In genomic region chr2:70085711-70086277, GRCh38 we compare ENCODE assay signal across 8 cellular contexts. TPM values are rescaled to one million over a fixed set of nuclear protein-coding genes. Genes with fewer than 3 reads are reported as not detected.
DNase-seq lines count a peak whose midpoint lies in the region; ATAC-seq and TF ChIP-seq lines count a peak whose summit lies in the region.

No MANE protein-coding gene starts in this region.

- H3K27me3 ChIP-seq in HUES48 (ENCODE audit: control insufficient read depth, insufficient read depth, low read length) = no peaks in the 10 kb centered on the region
- no peaks in the 10 kb centered on the region for H3K27me3 ChIP-seq in lung (ENCODE audit: control insufficient read depth, insufficient read depth)

- H3K36me3 ChIP-seq in HUES48 (ENCODE audit: control insufficient read depth, insufficient read depth, low read length) (peaks cover 47% of the 10 kb centered on the region), lung (ENCODE audit: control insufficient read depth in 2 of 2, insufficient read depth in 2 of 2, low read length in 2 of 2) (peaks cover 3 to 19% of the 10 kb centered on the region in 2 donors)

- no peaks in the 10 kb centered on the region for H3K9me3 Mint-ChIP-seq in type B pancreatic cell

- H3K4me3 Mint-ChIP-seq in type B pancreatic cell = peak overlapping the region; percentile 96

- peak overlapping the region; percentile 100 for H3K9ac ChIP-seq in HUES48 (ENCODE audit: low read depth, low read length)

- no peak for DNase-seq in AG10803 (ENCODE audit: low read depth)
- peak; percentile 12 for DNase-seq in astrocyte of the hippocampus (ENCODE audit: low read depth, low spot score)
- DNase-seq in lung (ENCODE audit: low spot score) = no peak
- no peak for DNase-seq in type B pancreatic cell (ENCODE audit: extremely low spot score, unreplicated experiment)

- WGBS in lung, 2 donors = 11 to 21% methylated on average over 22 of the region's 22 CpGs

- H3K4me3 ChIP-seq in AG10803 (ENCODE audit: low read length) (peak overlapping the region; percentile 96), HUES48 (ENCODE audit: low read depth, low read length) (peak overlapping the region; percentile 98), lung (peak overlapping the region; percentile 63)

- H3K27ac ChIP-seq in HUES48 (ENCODE audit: low read depth, low read length) (peak overlapping the region; percentile 100), lung (ENCODE audit: low read depth in 1 of 2, low read length in 1 of 2) (peak overlapping the region; percentile 99 to 100)

- H3K9me3 ChIP-seq in HUES48 (ENCODE audit: control insufficient read depth, insufficient read depth, low read length) (no peaks in the 10 kb centered on the region), lung (ENCODE audit: control insufficient read depth in 2 of 2, insufficient read depth in 1 of 2, low read length in 1 of 2) (no peaks in the 10 kb centered on the region)

- H3K27ac Mint-ChIP-seq in type B pancreatic cell = peak overlapping the region; percentile 100

- peaks cover 7% of the 10 kb centered on the region for H3K27me3 Mint-ChIP-seq in type B pancreatic cell

- H3K36me3 Mint-ChIP-seq in type B pancreatic cell = peaks cover 47% of the 10 kb centered on the region

- ATAC-seq in lung (ENCODE audit: insufficient read depth, low FRiP score) (no peak), HG03439 (IDR thresholded peaks at IDR 0.05; ENCODE audit: unreplicated experiment) (no peak), HG03159 (IDR thresholded peaks at IDR 0.05; ENCODE audit: unreplicated experiment) (no peak), GM19467 (IDR thresholded peaks at IDR 0.05; ENCODE audit: unreplicated experiment) (no peak)

- TF ChIP-seq CTCF in AG10803 (conservative IDR thresholded peaks at IDR 0.05; ENCODE audit: low read length) = no peak
- no peak for TF ChIP-seq CTCF in lung (IDR thresholded peaks at IDR 0.05; ENCODE audit: control extremely low read depth, extremely low read depth)
- no peak for TF ChIP-seq CTCF in type B pancreatic cell (conservative IDR thresholded peaks at IDR 0.05)

- H3K4me1 Mint-ChIP-seq in type B pancreatic cell (ENCODE audit: unreplicated experiment) = peaks cover 37% of the 10 kb centered on the region

- H3K4me1 ChIP-seq in HUES48 (ENCODE audit: control insufficient read depth, insufficient read depth, low read length) (peaks cover 34% of the 10 kb centered on the region), lung (ENCODE audit: control insufficient read depth in 2 of 2, insufficient read depth in 2 of 2, low read length in 2 of 2) (peaks cover 6 to 17% of the 10 kb centered on the region in 2 donors)

RNA-seq across cellular contexts. Expression of gene PCBP1, which starts 1.5 kb away (rescaled TPM):
- total RNA-seq in lung = 100 to 1,000 TPM; 134 to 326 TPM
- polyA plus RNA-seq in lung = 100 to 1,000 TPM; 268 to 453 TPM
- 316 and 349 TPM in 2 replicates for total RNA-seq in type B pancreatic cell (ENCODE audit: low replicate concordance)
